Comparison of ENCODE assay signal across 11 cellular contexts in genomic region chr12:93020225-93020997, GRCh38.
DNase-seq lines count a peak whose midpoint lies in the region; ATAC-seq and TF ChIP-seq lines count a peak whose summit lies in the region.
"Had no signal": no experiment of that assay in that cellular context is flagged by ENCODE, and none has a peak within 500 bp of the region (broad histone marks: within the 10 kb centered on the region; RNA-seq: fewer than 3 reads in every experiment).

No MANE protein-coding gene starts in this region.

- CTCF ChIA-PET in MCF 10A (lab: Yijun Ruan, JAX), result interaction anchor here (0.5 to 3.1 kb wide), 4 partner anchors 125 to 376 kb away, joined by 3 to 14 read pairs (median 4); no protein-coding TSS in a partner anchor
- CTCF ChIA-PET in activated CD4-positive, alpha-beta memory T cell treated with anti-CD3 and anti-CD28 coated beads for 36 hours (lab: Charles Lee), result interaction anchor here (0.5 kb wide), 1 partner anchor 33 kb away, joined by 3 read pairs; no protein-coding TSS in a partner anchor

- H3K36me3 Mint-ChIP-seq in MCF 10A (ENCODE audit: insufficient read depth, unreplicated experiment), result no peaks in the 10 kb centered on the region
- H3K36me3 Mint-ChIP-seq in activated CD4-positive, alpha-beta memory T cell treated with anti-CD3 and anti-CD28 coated beads for 36 hours, result no peaks in the 10 kb centered on the region

- no peak overlapping the region for H3K27ac Mint-ChIP-seq in MCF 10A (ENCODE audit: low read depth, unreplicated experiment)
- H3K27ac Mint-ChIP-seq in activated CD4-positive, alpha-beta memory T cell treated with anti-CD3 and anti-CD28 coated beads for 36 hours, result no peak overlapping the region

- H3K27me3 ChIP-seq in breast epithelium, result no peaks in the 10 kb centered on the region
- H3K27me3 ChIP-seq in lower lobe of right lung (ENCODE audit: low read depth), result no peaks in the 10 kb centered on the region
- H3K27me3 ChIP-seq: spleen, uterus had no signal

- no peak overlapping the region for H3K4me3 Mint-ChIP-seq in MCF 10A (ENCODE audit: unreplicated experiment)
- H3K4me3 Mint-ChIP-seq in activated CD4-positive, alpha-beta memory T cell treated with anti-CD3 and anti-CD28 coated beads for 36 hours, result no peak overlapping the region

- no peak for TF ChIP-seq POLR2A in breast epithelium (IDR thresholded peaks at IDR 0.05)

- H3K36me3 ChIP-seq in breast epithelium (no peaks in the 10 kb centered on the region), lower lobe of right lung (no peaks in the 10 kb centered on the region), urinary bladder (ENCODE audit: insufficient read depth) (no peaks in the 10 kb centered on the region)
- H3K36me3 ChIP-seq: spleen, uterus had no signal

- no peaks in the 10 kb centered on the region for H3K4me1 Mint-ChIP-seq in MCF 10A (ENCODE audit: insufficient read depth, unreplicated experiment)
- no peaks in the 10 kb centered on the region for H3K4me1 Mint-ChIP-seq in activated CD4-positive, alpha-beta memory T cell treated with anti-CD3 and anti-CD28 coated beads for 36 hours (ENCODE audit: low read depth)

- H3K4me3 ChIP-seq in breast epithelium (no peak overlapping the region), lower lobe of right lung (no peak overlapping the region), urinary bladder (ENCODE audit: low read depth, low read length) (no peak overlapping the region)
- H3K4me3 ChIP-seq: spleen, uterus had no signal

- intact Hi-C loops in breast epithelium (cut with DNase I; ENCODE audit: low total_unique reads) (no loop called here), MCF 10A (cut with micrococcal nuclease) (no loop called here), lower lobe of right lung (cut with DNase I) (no loop called here)
- intact Hi-C loops in activated CD4-positive, alpha-beta memory T cell treated with anti-CD3 and anti-CD28 coated beads for 36 hours (cut with micrococcal nuclease), result no loop called here

- no TSS peak for BruUV-seq in MCF 10A (replicated peaks; lab: Mats Ljungman, UMichigan)

- no peak for TF ChIP-seq CTCF in breast epithelium (IDR thresholded peaks at IDR 0.05)
- no peak for TF ChIP-seq CTCF in MCF 10A (IDR thresholded peaks at IDR 0.05; ENCODE audit: unreplicated experiment)
- TF ChIP-seq CTCF in VCaP (conservative IDR thresholded peaks at IDR 0.05), result no peak
- no peak for TF ChIP-seq CTCF in lower lobe of right lung (IDR thresholded peaks at IDR 0.05)

- POLR2A ChIA-PET in MCF 10A (lab: Yijun Ruan, JAX), result interaction anchor here (1.3 kb wide), 1 partner anchor 361 kb away, joined by 3 read pairs; no protein-coding TSS in a partner anchor
- POLR2A ChIA-PET in activated CD4-positive, alpha-beta memory T cell treated with anti-CD3 and anti-CD28 coated beads for 36 hours (lab: Charles Lee), result no interaction called here

- H3K9me3 Mint-ChIP-seq in MCF 10A (ENCODE audit: unreplicated experiment), result no peaks in the 10 kb centered on the region
- H3K9me3 Mint-ChIP-seq in activated CD4-positive, alpha-beta memory T cell treated with anti-CD3 and anti-CD28 coated beads for 36 hours, result no peaks in the 10 kb centered on the region

- H3K4me1 ChIP-seq in breast epithelium (no peaks in the 10 kb centered on the region), lower lobe of right lung (no peaks in the 10 kb centered on the region), urinary bladder (ENCODE audit: insufficient read depth) (no peaks in the 10 kb centered on the region)
- H3K4me1 ChIP-seq: spleen, uterus had no signal

- DNase-seq in breast epithelium (ENCODE audit: low spot score in 2 of 2) (peak in 1 of 2 donors; percentile 22), MCF 10A (ENCODE audit: unreplicated experiment) (no peak), lower lobe of right lung (no peak), NCI-H1105 treated with DMSO at 0.1 percent for 48 hours (lab: John Stamatoyannopoulos, UW) (no peak), UCSD-AML1 (lab: John Stamatoyannopoulos, UW; ENCODE audit: unreplicated experiment) (no peak)
- DNase-seq in activated CD4-positive, alpha-beta memory T cell treated with anti-CD3 and anti-CD28 coated beads for 36 hours, result no peak
- DNase-seq: KG1, spleen, uterus had no signal

- peak; percentile 81 to 87 for ATAC-seq in lower lobe of right lung

- H3K27ac ChIP-seq in breast epithelium (peak overlapping the region; percentile 20 to 40), VCaP (peak overlapping the region; percentile 88), lower lobe of right lung (no peak overlapping the region), urinary bladder (ENCODE audit: low read depth) (peak overlapping the region; percentile 25)
- H3K27ac ChIP-seq: spleen, uterus had no signal

- H3K27me3 Mint-ChIP-seq in MCF 10A (ENCODE audit: insufficient read depth, unreplicated experiment), result no peaks in the 10 kb centered on the region
- H3K27me3 Mint-ChIP-seq in activated CD4-positive, alpha-beta memory T cell treated with anti-CD3 and anti-CD28 coated beads for 36 hours, result no peaks in the 10 kb centered on the region

- H3K9me3 ChIP-seq in breast epithelium (no peaks in the 10 kb centered on the region), lower lobe of right lung (no peaks in the 10 kb centered on the region)
- H3K9me3 ChIP-seq: spleen, uterus had no signal

- WGBS in urinary bladder, result 66% methylated on average over 8 of the region's 8 CpGs
